ENCODE assay signal across 24 cellular contexts in genomic region chr2:133255363-133255762, GRCh38.
"Had no signal": no experiment of that assay in that cellular context is flagged by ENCODE, and none has a peak within 500 bp of the region (broad histone marks: within the 10 kb centered on the region; RNA-seq: fewer than 3 reads in every experiment).

No MANE protein-coding gene starts in this region.

- H3K27ac ChIP-seq: breast epithelium had no signal

- DNase-seq: activated CD4-positive, alpha-beta T cell treated with anti-CD3 and anti-CD28 coated beads for 48 hours; activated CD4-positive, alpha-beta T cell treated with anti-CD3 and anti-CD28 coated beads, Interleukin-2, amount 50 U/mL, for 4 hours; activated CD4-positive, CD25-positive, alpha-beta regulatory T cell treated with anti-CD3 and anti-CD28 coated beads, Interleukin-2, amount 50 U/mL, for 72 hours; activated CD8-positive, alpha-beta memory T cell treated with anti-CD3 and anti-CD28 coated beads, Interleukin-2, amount 10 ng/mL, durations not matched to agents 7 days and 5 days; activated effector memory CD4-positive, alpha-beta T cell treated with Interleukin-2 at 50 U/mL for 16 hours; activated naive CD4-positive, alpha-beta T cell; activated T-cell treated with anti-CD3 and anti-CD28 coated beads, Interleukin-2, amount 50 U/mL, for 24 hours; aorta; central memory CD4-positive, alpha-beta T cell; Kasumi-1; KBM-7; NCI-H1105 treated with DMSO at 0.1 percent for 48 hours; NCI-H1436 treated with DMSO at 0.1 percent for 48 hours; NCI-H187; NCI-H2081 treated with DMSO at 0.1 percent for 48 hours; NCI-H345; NCI-H510A; NCI-H526 treated with DMSO at 0.1 percent for 48 hours; NK-92 treated with Interleukin-12 subunit alpha and Interleukin-12 subunit beta, amount 100 ng/mL, for 24 hours; OCI-M1; SHP77; T-helper 17 cell; T-helper 9 cell had no signal
